ENCODE assay signal across 1 cellular context in the genomic region with DNA sequence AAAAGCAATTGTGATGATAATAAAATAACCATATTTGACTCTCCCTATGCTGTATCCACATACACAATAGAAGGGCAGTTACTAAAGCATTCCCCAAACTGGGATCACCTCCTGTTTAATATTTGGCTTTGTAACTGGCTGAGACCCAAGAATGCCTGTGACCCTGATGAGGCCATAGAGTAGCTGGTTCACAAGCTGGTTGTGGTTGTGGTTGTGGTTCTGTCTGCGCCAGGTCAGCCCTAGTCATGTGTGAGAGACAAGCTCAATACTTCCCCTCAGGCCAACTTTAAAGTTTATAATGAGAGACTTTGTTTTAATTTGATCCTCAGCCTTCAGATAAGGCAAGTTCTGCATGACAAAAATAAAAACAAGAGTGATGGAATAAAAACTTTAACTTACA.
TF ChIP-seq lines count a peak whose summit lies in the region.

No MANE protein-coding gene starts in this region.

TF ChIP-seq in HepG2, 621 proteins besides CTCF, POLR2A, EP300 and RAD21 (continued from another document):
- TF ChIP-seq SRSF9 (IDR thresholded peaks at IDR 0.05; ENCODE audit: borderline replicate concordance, insufficient read depth, low read depth, low read length, poor library complexity, severe bottlenecking), result no peak
- TF ChIP-seq ZNF703 (CRISPR knock-in tag; IDR thresholded peaks at IDR 0.05; ENCODE audit: borderline replicate concordance), result no peak
- no peak for TF ChIP-seq FOXP1 (IDR thresholded peaks at IDR 0.05)
- no peak for TF ChIP-seq FOXP1 (CRISPR knock-in tag; IDR thresholded peaks at IDR 0.05)
- TF ChIP-seq, protein P1, sequence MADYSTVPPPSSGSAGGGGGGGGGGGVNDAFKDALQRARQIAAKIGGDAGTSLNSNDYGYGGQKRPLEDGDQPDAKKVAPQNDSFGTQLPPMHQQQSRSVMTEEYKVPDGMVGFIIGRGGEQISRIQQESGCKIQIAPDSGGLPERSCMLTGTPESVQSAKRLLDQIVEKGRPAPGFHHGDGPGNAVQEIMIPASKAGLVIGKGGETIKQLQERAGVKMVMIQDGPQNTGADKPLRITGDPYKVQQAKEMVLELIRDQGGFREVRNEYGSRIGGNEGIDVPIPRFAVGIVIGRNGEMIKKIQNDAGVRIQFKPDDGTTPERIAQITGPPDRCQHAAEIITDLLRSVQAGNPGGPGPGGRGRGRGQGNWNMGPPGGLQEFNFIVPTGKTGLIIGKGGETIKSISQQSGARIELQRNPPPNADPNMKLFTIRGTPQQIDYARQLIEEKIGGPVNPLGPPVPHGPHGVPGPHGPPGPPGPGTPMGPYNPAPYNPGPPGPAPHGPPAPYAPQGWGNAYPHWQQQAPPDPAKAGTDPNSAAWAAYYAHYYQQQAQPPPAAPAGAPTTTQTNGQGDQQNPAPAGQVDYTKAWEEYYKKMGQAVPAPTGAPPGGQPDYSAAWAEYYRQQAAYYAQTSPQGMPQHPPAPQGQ (CRISPR knock-in tag; IDR thresholded peaks at IDR 0.05; ENCODE audit: borderline replicate concordance), result no peak
- TF ChIP-seq, protein P2, sequence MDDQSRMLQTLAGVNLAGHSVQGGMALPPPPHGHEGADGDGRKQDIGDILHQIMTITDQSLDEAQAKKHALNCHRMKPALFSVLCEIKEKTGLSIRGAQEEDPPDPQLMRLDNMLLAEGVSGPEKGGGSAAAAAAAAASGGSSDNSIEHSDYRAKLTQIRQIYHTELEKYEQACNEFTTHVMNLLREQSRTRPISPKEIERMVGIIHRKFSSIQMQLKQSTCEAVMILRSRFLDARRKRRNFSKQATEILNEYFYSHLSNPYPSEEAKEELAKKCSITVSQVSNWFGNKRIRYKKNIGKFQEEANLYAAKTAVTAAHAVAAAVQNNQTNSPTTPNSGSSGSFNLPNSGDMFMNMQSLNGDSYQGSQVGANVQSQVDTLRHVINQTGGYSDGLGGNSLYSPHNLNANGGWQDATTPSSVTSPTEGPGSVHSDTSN (CRISPR knock-in tag; IDR thresholded peaks at IDR 0.05; ENCODE audit: borderline replicate concordance), result no peak
- TF ChIP-seq ZIK1 (CRISPR knock-in tag; IDR thresholded peaks at IDR 0.05; ENCODE audit: borderline replicate concordance, low read depth), result no peak
- TF ChIP-seq ZMYM3 (CRISPR knock-in tag; IDR thresholded peaks at IDR 0.05), result no peak
- no peak for TF ChIP-seq NRL (CRISPR knock-in tag; IDR thresholded peaks at IDR 0.05; ENCODE audit: borderline replicate concordance)
- TF ChIP-seq MAF1 (CRISPR knock-in tag; IDR thresholded peaks at IDR 0.05; ENCODE audit: borderline replicate concordance), result no peak
- TF ChIP-seq, protein P3, sequence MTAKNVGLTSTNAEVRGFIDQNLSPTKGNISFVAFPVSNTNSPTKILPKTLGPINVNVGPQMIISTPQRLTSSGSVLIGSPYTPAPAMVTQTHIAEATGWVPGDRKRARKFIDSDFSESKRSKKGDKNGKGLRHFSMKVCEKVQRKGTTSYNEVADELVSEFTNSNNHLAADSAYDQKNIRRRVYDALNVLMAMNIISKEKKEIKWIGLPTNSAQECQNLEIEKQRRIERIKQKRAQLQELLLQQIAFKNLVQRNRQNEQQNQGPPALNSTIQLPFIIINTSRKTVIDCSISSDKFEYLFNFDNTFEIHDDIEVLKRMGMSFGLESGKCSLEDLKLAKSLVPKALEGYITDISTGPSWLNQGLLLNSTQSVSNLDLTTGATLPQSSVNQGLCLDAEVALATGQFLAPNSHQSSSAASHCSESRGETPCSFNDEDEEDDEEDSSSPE (CRISPR knock-in tag; IDR thresholded peaks at IDR 0.05), result no peak
- TF ChIP-seq, protein P4, sequence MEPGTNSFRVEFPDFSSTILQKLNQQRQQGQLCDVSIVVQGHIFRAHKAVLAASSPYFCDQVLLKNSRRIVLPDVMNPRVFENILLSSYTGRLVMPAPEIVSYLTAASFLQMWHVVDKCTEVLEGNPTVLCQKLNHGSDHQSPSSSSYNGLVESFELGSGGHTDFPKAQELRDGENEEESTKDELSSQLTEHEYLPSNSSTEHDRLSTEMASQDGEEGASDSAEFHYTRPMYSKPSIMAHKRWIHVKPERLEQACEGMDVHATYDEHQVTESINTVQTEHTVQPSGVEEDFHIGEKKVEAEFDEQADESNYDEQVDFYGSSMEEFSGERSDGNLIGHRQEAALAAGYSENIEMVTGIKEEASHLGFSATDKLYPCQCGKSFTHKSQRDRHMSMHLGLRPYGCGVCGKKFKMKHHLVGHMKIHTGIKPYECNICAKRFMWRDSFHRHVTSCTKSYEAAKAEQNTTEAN (CRISPR knock-in tag; conservative IDR thresholded peaks at IDR 0.05), result no peak
- TF ChIP-seq, protein P5, sequence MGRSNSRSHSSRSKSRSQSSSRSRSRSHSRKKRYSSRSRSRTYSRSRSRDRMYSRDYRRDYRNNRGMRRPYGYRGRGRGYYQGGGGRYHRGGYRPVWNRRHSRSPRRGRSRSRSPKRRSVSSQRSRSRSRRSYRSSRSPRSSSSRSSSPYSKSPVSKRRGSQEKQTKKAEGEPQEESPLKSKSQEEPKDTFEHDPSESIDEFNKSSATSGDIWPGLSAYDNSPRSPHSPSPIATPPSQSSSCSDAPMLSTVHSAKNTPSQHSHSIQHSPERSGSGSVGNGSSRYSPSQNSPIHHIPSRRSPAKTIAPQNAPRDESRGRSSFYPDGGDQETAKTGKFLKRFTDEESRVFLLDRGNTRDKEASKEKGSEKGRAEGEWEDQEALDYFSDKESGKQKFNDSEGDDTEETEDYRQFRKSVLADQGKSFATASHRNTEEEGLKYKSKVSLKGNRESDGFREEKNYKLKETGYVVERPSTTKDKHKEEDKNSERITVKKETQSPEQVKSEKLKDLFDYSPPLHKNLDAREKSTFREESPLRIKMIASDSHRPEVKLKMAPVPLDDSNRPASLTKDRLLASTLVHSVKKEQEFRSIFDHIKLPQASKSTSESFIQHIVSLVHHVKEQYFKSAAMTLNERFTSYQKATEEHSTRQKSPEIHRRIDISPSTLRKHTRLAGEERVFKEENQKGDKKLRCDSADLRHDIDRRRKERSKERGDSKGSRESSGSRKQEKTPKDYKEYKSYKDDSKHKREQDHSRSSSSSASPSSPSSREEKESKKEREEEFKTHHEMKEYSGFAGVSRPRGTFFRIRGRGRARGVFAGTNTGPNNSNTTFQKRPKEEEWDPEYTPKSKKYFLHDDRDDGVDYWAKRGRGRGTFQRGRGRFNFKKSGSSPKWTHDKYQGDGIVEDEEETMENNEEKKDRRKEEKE (IDR thresholded peaks at IDR 0.05), result no peak
